ENCODE assay signal across 1 cellular context in the genomic region with DNA sequence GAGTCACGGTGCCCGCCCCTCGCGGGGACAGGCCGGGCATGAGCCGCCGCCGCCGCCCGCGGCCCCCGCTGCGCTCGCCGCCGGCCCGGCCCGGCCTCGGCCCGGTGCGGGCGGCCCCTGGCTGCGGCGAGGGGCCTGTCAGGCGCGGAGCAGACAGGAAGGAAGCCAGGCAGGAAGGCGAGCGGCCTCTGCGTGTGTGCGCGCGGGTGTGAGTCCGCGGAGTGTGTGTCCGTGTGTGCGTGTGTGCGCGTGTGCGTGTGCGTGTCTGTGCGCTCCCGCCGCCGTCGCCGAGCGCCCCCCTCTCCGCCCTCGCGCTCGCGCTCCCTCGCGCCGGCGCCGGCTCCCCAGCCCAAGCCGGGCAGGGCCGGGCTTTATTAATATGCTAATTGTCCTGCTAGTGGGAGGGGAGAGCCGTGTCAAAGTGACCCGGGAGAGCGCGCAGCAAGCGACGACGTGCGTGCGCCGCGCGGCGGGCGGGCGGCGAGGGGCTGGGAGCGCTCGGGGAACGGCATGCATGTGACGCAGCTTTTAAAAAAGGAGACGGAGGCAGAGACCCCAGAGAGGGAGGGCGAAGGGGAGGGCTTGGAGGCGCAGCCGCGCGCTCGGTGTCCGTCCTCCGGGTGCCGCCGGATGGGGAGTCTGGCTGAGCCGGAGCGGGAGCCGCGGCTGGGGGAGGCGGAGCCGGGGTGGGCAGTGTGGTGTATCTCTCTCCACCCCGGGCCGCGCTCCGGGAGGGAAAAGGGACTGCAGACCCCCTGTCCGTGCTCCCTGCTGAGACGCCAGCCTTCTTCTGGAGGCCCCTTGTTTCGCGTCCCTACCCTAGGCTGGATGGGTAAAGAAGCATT.
TF ChIP-seq lines count a peak whose summit lies in the region.

A gene with protein sequence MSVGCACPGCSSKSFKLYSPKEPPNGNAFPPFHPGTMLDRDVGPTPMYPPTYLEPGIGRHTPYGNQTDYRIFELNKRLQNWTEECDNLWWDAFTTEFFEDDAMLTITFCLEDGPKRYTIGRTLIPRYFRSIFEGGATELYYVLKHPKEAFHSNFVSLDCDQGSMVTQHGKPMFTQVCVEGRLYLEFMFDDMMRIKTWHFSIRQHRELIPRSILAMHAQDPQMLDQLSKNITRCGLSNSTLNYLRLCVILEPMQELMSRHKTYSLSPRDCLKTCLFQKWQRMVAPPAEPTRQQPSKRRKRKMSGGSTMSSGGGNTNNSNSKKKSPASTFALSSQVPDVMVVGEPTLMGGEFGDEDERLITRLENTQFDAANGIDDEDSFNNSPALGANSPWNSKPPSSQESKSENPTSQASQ (minus strand): TSS at position 227 of the 845 bp plus-strand sequence. CDS start 258 bp downstream, outside the sequence.

TF ChIP-seq in GM12878, 131 proteins besides CTCF, POLR2A, EP300 and RAD21 (continued from another document):
- TF ChIP-seq, protein P1, sequence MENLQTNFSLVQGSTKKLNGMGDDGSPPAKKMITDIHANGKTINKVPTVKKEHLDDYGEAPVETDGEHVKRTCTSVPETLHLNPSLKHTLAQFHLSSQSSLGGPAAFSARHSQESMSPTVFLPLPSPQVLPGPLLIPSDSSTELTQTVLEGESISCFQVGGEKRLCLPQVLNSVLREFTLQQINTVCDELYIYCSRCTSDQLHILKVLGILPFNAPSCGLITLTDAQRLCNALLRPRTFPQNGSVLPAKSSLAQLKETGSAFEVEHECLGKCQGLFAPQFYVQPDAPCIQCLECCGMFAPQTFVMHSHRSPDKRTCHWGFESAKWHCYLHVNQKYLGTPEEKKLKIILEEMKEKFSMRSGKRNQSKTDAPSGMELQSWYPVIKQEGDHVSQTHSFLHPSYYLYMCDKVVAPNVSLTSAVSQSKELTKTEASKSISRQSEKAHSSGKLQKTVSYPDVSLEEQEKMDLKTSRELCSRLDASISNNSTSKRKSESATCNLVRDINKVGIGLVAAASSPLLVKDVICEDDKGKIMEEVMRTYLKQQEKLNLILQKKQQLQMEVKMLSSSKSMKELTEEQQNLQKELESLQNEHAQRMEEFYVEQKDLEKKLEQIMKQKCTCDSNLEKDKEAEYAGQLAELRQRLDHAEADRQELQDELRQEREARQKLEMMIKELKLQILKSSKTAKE (IDR thresholded peaks at IDR 0.05; ENCODE audit: low read depth, poor library complexity, severe bottlenecking) = no peak
- TF ChIP-seq ZNF622 (IDR thresholded peaks at IDR 0.05) = no peak
- no peak for TF ChIP-seq TBL1XR1 (IDR thresholded peaks at IDR 0.05; ENCODE audit: low read depth, low read length)
- peak; percentile 28; the same call in 1 of the 2 replicates for TF ChIP-seq ZNF207 (IDR thresholded peaks at IDR 0.05; ENCODE audit: borderline replicate concordance)
- peak; percentile 23; the same call in 1 of the 2 replicates for TF ChIP-seq NR2C1 (IDR thresholded peaks at IDR 0.05)
- TF ChIP-seq SMAD5 (IDR thresholded peaks at IDR 0.05; ENCODE audit: low read depth) = peak; percentile 56; the same call in 1 of the 2 replicates
- no peak for TF ChIP-seq PML (IDR thresholded peaks at IDR 0.05; ENCODE audit: low read length)
- no peak for TF ChIP-seq BRCA1 (IDR thresholded peaks at IDR 0.05; ENCODE audit: low read depth, low read length)
- TF ChIP-seq IKZF1 (conservative IDR thresholded peaks at IDR 0.05) = peak; percentile 72
- TF ChIP-seq, protein P2, sequence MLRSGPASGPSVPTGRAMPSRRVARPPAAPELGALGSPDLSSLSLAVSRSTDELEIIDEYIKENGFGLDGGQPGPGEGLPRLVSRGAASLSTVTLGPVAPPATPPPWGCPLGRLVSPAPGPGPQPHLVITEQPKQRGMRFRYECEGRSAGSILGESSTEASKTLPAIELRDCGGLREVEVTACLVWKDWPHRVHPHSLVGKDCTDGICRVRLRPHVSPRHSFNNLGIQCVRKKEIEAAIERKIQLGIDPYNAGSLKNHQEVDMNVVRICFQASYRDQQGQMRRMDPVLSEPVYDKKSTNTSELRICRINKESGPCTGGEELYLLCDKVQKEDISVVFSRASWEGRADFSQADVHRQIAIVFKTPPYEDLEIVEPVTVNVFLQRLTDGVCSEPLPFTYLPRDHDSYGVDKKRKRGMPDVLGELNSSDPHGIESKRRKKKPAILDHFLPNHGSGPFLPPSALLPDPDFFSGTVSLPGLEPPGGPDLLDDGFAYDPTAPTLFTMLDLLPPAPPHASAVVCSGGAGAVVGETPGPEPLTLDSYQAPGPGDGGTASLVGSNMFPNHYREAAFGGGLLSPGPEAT (IDR thresholded peaks at IDR 0.05; ENCODE audit: low read depth) = peak; percentile 43; the same call in 1 of the 2 replicates
- no peak for TF ChIP-seq EZH2 (IDR thresholded peaks at IDR 0.05; ENCODE audit: borderline replicate concordance, control insufficient read depth, low read depth, low read length)
- TF ChIP-seq, protein P3, sequence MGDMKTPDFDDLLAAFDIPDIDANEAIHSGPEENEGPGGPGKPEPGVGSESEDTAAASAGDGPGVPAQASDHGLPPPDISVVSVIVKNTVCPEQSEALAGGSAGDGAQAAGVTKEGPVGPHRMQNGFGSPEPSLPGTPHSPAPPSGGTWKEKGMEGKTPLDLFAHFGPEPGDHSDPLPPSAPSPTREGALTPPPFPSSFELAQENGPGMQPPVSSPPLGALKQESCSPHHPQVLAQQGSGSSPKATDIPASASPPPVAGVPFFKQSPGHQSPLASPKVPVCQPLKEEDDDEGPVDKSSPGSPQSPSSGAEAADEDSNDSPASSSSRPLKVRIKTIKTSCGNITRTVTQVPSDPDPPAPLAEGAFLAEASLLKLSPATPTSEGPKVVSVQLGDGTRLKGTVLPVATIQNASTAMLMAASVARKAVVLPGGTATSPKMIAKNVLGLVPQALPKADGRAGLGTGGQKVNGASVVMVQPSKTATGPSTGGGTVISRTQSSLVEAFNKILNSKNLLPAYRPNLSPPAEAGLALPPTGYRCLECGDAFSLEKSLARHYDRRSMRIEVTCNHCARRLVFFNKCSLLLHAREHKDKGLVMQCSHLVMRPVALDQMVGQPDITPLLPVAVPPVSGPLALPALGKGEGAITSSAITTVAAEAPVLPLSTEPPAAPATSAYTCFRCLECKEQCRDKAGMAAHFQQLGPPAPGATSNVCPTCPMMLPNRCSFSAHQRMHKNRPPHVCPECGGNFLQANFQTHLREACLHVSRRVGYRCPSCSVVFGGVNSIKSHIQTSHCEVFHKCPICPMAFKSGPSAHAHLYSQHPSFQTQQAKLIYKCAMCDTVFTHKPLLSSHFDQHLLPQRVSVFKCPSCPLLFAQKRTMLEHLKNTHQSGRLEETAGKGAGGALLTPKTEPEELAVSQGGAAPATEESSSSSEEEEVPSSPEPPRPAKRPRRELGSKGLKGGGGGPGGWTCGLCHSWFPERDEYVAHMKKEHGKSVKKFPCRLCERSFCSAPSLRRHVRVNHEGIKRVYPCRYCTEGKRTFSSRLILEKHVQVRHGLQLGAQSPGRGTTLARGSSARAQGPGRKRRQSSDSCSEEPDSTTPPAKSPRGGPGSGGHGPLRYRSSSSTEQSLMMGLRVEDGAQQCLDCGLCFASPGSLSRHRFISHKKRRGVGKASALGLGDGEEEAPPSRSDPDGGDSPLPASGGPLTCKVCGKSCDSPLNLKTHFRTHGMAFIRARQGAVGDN (IDR thresholded peaks at IDR 0.05) = peak; percentile 73
- TF ChIP-seq, protein P4, sequence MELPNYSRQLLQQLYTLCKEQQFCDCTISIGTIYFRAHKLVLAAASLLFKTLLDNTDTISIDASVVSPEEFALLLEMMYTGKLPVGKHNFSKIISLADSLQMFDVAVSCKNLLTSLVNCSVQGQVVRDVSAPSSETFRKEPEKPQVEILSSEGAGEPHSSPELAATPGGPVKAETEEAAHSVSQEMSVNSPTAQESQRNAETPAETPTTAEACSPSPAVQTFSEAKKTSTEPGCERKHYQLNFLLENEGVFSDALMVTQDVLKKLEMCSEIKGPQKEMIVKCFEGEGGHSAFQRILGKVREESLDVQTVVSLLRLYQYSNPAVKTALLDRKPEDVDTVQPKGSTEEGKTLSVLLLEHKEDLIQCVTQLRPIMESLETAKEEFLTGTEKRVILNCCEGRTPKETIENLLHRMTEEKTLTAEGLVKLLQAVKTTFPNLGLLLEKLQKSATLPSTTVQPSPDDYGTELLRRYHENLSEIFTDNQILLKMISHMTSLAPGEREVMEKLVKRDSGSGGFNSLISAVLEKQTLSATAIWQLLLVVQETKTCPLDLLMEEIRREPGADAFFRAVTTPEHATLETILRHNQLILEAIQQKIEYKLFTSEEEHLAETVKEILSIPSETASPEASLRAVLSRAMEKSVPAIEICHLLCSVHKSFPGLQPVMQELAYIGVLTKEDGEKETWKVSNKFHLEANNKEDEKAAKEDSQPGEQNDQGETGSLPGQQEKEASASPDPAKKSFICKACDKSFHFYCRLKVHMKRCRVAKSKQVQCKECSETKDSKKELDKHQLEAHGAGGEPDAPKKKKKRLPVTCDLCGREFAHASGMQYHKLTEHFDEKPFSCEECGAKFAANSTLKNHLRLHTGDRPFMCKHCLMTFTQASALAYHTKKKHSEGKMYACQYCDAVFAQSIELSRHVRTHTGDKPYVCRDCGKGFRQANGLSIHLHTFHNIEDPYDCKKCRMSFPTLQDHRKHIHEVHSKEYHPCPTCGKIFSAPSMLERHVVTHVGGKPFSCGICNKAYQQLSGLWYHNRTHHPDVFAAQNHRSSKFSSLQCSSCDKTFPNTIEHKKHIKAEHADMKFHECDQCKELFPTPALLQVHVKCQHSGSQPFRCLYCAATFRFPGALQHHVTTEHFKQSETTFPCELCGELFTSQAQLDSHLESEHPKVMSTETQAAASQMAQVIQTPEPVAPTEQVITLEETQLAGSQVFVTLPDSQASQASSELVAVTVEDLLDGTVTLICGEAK (IDR thresholded peaks at IDR 0.05; ENCODE audit: borderline replicate concordance) = no peak
- TF ChIP-seq DPF2 (IDR thresholded peaks at IDR 0.05) = peak; percentile 86; the same call in 1 of the 2 replicates
- TF ChIP-seq, protein P5, sequence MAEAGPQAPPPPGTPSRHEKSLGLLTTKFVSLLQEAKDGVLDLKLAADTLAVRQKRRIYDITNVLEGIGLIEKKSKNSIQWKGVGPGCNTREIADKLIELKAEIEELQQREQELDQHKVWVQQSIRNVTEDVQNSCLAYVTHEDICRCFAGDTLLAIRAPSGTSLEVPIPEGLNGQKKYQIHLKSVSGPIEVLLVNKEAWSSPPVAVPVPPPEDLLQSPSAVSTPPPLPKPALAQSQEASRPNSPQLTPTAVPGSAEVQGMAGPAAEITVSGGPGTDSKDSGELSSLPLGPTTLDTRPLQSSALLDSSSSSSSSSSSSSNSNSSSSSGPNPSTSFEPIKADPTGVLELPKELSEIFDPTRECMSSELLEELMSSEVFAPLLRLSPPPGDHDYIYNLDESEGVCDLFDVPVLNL (IDR thresholded peaks at IDR 0.05; ENCODE audit: low read depth, low read length) = no peak
- peak; percentile 29; the same call in 1 of the 2 replicates for TF ChIP-seq NBN (IDR thresholded peaks at IDR 0.05)
- TF ChIP-seq TAF1 (IDR thresholded peaks at IDR 0.05; ENCODE audit: borderline replicate concordance, low read depth, low read length) = no peak
- TF ChIP-seq EGR1 (IDR thresholded peaks at IDR 0.05; ENCODE audit: borderline replicate concordance in 1 of 2, low read depth in 2 of 2, low read length in 2 of 2) = peak in 1 of 2 experiments; percentile 19; a peak in 1 of 3 replicates
